In genomic region chr15:63046927-63047760, GRCh38 we compare ENCODE assay signal across 8 cellular contexts. TPM values are rescaled to one million over a fixed set of nuclear protein-coding genes. Genes with fewer than 3 reads are reported as not detected.
DNase-seq lines count a peak whose midpoint lies in the region; ATAC-seq, FAIRE-seq and TF ChIP-seq lines count a peak whose summit lies in the region.

No MANE protein-coding gene starts in this region.

- no peak for DNase-seq in AG04449 (ENCODE audit: low read depth, low spot score)
- no peak for DNase-seq in Jurkat, Clone E6-1 (ENCODE audit: low read depth, low spot score)
- no peak for DNase-seq in bronchial epithelial cell (ENCODE audit: low read depth)
- DNase-seq in myocyte (ENCODE audit: low read depth), result peak; percentile 73
- no peak for DNase-seq in NCI-H345 treated with DMSO at 0.1 percent for 48 hours (lab: John Stamatoyannopoulos, UW; ENCODE audit: unreplicated experiment)
- no peak for DNase-seq in stimulated activated CD4-positive, alpha-beta T cell treated with anti-CD3 and anti-CD28 coated beads, Interleukin-4, amount 100 ng/mL, for 1 hour
- no peak for DNase-seq in D721Med (ENCODE audit: insufficient read length, low spot score)

- FAIRE-seq in bronchial epithelial cell (lab: Jason Lieb, UNC) (no peak), D721Med (lab: Jason Lieb, UNC) (no peak)

- POLR2A ChIA-PET in AG04449 (lab: Yijun Ruan, JAX), result interaction anchor here (0.7 to 8.1 kb wide), 33 partner anchors 8 to 294 kb away, joined by 3 to 99 read pairs (median 4); no protein-coding TSS in a partner anchor

- TF ChIP-seq CTCF in AG04449 (IDR thresholded peaks at IDR 0.05; ENCODE audit: insufficient read depth, low read length, missing control alignments) (no peak), bronchial epithelial cell (IDR thresholded peaks at IDR 0.05; ENCODE audit: insufficient read depth, low read length, severe bottlenecking) (no peak), D721Med (IDR thresholded peaks at IDR 0.05; ENCODE audit: insufficient read depth, missing control alignments) (no peak)

- peaks cover 11% of the 10 kb centered on the region for H3K36me3 ChIP-seq in bronchial epithelial cell (ENCODE audit: control insufficient read depth, insufficient read depth, low read length)

- no peaks in the 10 kb centered on the region for H3K27me3 ChIP-seq in bronchial epithelial cell (ENCODE audit: control insufficient read depth, insufficient read depth, low read length)

- CTCF ChIA-PET in AG04449 (lab: Yijun Ruan, JAX), result interaction anchor here (0.6 to 4.6 kb wide), 48 partner anchors 8 to 368 kb away, joined by 3 to 57 read pairs (median 5); no protein-coding TSS in a partner anchor

- ATAC-seq in GM21381 (IDR thresholded peaks at IDR 0.05; ENCODE audit: unreplicated experiment), result no peak

- peak overlapping the region; percentile 91 for H3K4me3 ChIP-seq in AG04449 (ENCODE audit: low read depth, low read length)
- peak overlapping the region; percentile 83 for H3K4me3 ChIP-seq in Jurkat, Clone E6-1 (ENCODE audit: low read length)
- H3K4me3 ChIP-seq in bronchial epithelial cell (ENCODE audit: low read depth, low read length), result peak overlapping the region; percentile 65

RNA-seq across cellular contexts. Expression of gene TPM1, which starts 4.6 kb away (rescaled TPM):
- 37.7 TPM for polyA plus RNA-seq in Jurkat, Clone E6-1 (2012; ENCODE audit: insufficient read depth, insufficient read length)
- 111 and 190 TPM in 2 replicates for total RNA-seq in bronchial epithelial cell
- total RNA-seq in myocyte, result 4,103 and 4,525 TPM in 2 replicates
- polyA plus RNA-seq in myocyte (2012), result 3,640 TPM

Comparison
In these comparisons a context has a peak if more than half of its experiments do, and no peak if none do; other contexts are left out.
1. RNA of gene TPM1, which starts 4.6 kb away (total RNA-seq): 4,103 to 4,525 TPM in myocyte; 111 to 190 TPM in bronchial epithelial cell; every median in the first group is over 10 times any median in the second.
2. Peak in every context shown above with its lines, with median percentiles within 50 percentile points of each other: H3K4me3 ChIP-seq.